17 cellular contexts compared by ENCODE assay signal in genomic region chr4:117983541-117984451, GRCh38. TPM values are rescaled to one million over a fixed set of nuclear protein-coding genes. Genes with fewer than 3 reads are reported as not detected.
DNase-seq lines count a peak whose midpoint lies in the region; ATAC-seq, FAIRE-seq and TF ChIP-seq lines count a peak whose summit lies in the region.
"Had no signal": no experiment of that assay in that cellular context is flagged by ENCODE, and none has a peak within 500 bp of the region (broad histone marks: within the 10 kb centered on the region; RNA-seq: fewer than 3 reads in every experiment).

No MANE protein-coding gene starts in this region.

- H3K4me3 ChIP-seq in K562 = no peak overlapping the region
- H3K4me3 ChIP-seq in smooth muscle cell = no peak overlapping the region
- no peak overlapping the region for H3K4me3 ChIP-seq in Karpas-422 (ENCODE audit: low read length)
- H3K4me3 ChIP-seq in foreskin fibroblast (ENCODE audit: low read depth in 1 of 2, low read length in 2 of 2) = no peak overlapping the region
- H3K4me3 ChIP-seq: pancreas, transverse colon had no signal

- no peak for TF ChIP-seq EP300 in K562 (IDR thresholded peaks at IDR 0.05; ENCODE audit: low read length)

- peak; percentile 16 to 45 for DNase-seq in NOMO-1 (lab: John Stamatoyannopoulos, UW; ENCODE audit: unreplicated experiment in 2 of 2)
- DNase-seq in NOMO-1 treated with dmso at 0.1 percent for 144 hours (lab: John Stamatoyannopoulos, UW; ENCODE audit: unreplicated experiment) = no peak
- DNase-seq in OCI-M1 (lab: John Stamatoyannopoulos, UW) = peak; percentile 90
- DNase-seq in K562 (ENCODE audit: extremely low read depth in 1 of 4, low spot score in 3 of 4) = no peak
- no peak for DNase-seq in smooth muscle cell (lab: John Stamatoyannopoulos, UW; ENCODE audit: unreplicated experiment)
- no peak for DNase-seq in C1 segment of cervical spinal cord (lab: John Stamatoyannopoulos, UW)
- DNase-seq in Karpas-422 = no peak
- no peak for DNase-seq in foreskin fibroblast
- DNase-seq: 8988T; activated CD4-positive, alpha-beta T cell treated with anti-CD3 and anti-CD28 coated beads, Interleukin-2, amount 10 ng/mL, durations not matched to agents 7 days and 5 days; activated gamma-delta T cell treated with Interleukin-2 at 50 U/mL for 16 hours; Caco-2; NCI-H1105; NCI-H774; pancreas; stimulated activated CD8-positive, alpha-beta memory T cell treated with anti-CD3 and anti-CD28 coated beads, Interleukin-4, amount 100 ng/mL, for 48 hours; transverse colon had no signal

- POLR2A ChIA-PET in K562 (lab: Yijun Ruan, JAX) = no interaction called here

- no peak for FAIRE-seq in K562 (lab: Jason Lieb, UNC)
- FAIRE-seq: pancreas had no signal

- CTCF ChIA-PET in K562 (lab: Yijun Ruan, JAX; ENCODE audit: low intra/inter-chr PET ratio) = no interaction called here

- H3F3A ChIP-seq in smooth muscle cell (ENCODE audit: low read depth) = no peaks in the 10 kb centered on the region

- intact Hi-C loops in K562 (cut with micrococcal nuclease) = no loop called here

- no peak for TF ChIP-seq CTCF in K562 (IDR thresholded peaks at IDR 0.05 in 2 of 3, conservative IDR thresholded peaks at IDR 0.05 in 1 of 3; ENCODE audit: insufficient read depth in 2 of 3, low read depth in 1 of 3, low read length in 3 of 3)
- no peak for TF ChIP-seq CTCF in smooth muscle cell (IDR thresholded peaks at IDR 0.05; ENCODE audit: borderline replicate concordance, insufficient read depth, poor library complexity, severe bottlenecking)
- TF ChIP-seq CTCF in foreskin fibroblast (IDR thresholded peaks at IDR 0.05; ENCODE audit: low read depth, low read length) = no peak

- no peak for ATAC-seq in K562
- ATAC-seq: pancreas had no signal

- BruUV-seq in K562 (replicated peaks; lab: Mats Ljungman, UMichigan) = no TSS peak

- H4K20me1 ChIP-seq in K562 (replicated peaks; ENCODE audit: control insufficient read depth, insufficient read depth, low read length) = no peaks in the 10 kb centered on the region
- no peaks in the 10 kb centered on the region for H4K20me1 ChIP-seq in smooth muscle cell (ENCODE audit: low read depth)
- H4K20me1 ChIP-seq in Karpas-422 (ENCODE audit: insufficient read depth, low read depth, low read length) = no peaks in the 10 kb centered on the region

- no peaks in the 10 kb centered on the region for H3K9me1 ChIP-seq in K562 (ENCODE audit: control insufficient read depth, insufficient read depth, low read length)

- H3K4me2 ChIP-seq in K562 (ENCODE audit: insufficient read depth, low read length) (no peak overlapping the region), smooth muscle cell (peak overlapping the region; percentile 20), Karpas-422 (ENCODE audit: low read depth, low read length, poor library complexity, severe bottlenecking) (no peak overlapping the region)

- H3K27ac ChIP-seq in K562 (ENCODE audit: extremely low read depth, low read depth, low read length) (no peak overlapping the region), smooth muscle cell (ENCODE audit: low read depth) (no peak overlapping the region), Karpas-422 (ENCODE audit: low read length) (no peak overlapping the region)
- H3K27ac ChIP-seq: pancreas, transverse colon had no signal

- H3K9me3 ChIP-seq in K562 (replicated peaks; ENCODE audit: control insufficient read depth, insufficient read depth, low read depth, low read length) (no peaks in the 10 kb centered on the region), smooth muscle cell (replicated peaks; ENCODE audit: low read depth) (no peaks in the 10 kb centered on the region), Karpas-422 (ENCODE audit: low read length) (no peaks in the 10 kb centered on the region)
- H3K9me3 ChIP-seq: Caco-2, pancreas, transverse colon had no signal

- in situ Hi-C loops in K562 (cut with MboI) = no loop called here

- TF ChIP-seq POLR2A in K562 (conservative IDR thresholded peaks at IDR 0.05) = no peak

- 3% methylated on average over 6 of the region's 6 CpGs for WGBS in K562 (ENCODE audit: insufficient coverage, low coverage, missing lambda C conversion rate)
- WGBS in smooth muscle cell (ENCODE audit: low lambda C conversion rate) = 57% methylated on average over 6 of the region's 6 CpGs

- H3K27me3 ChIP-seq in K562 (ENCODE audit: control insufficient read depth in 2 of 2, insufficient read depth in 2 of 2, low read length in 2 of 2) (no peaks in the 10 kb centered on the region), smooth muscle cell (ENCODE audit: low read depth) (no peaks in the 10 kb centered on the region), Karpas-422 (ENCODE audit: low read length) (no peaks in the 10 kb centered on the region)
- H3K27me3 ChIP-seq: pancreas, transverse colon had no signal

- TF ChIP-seq RAD21 in K562 (CRISPR knock-in tag; conservative IDR thresholded peaks at IDR 0.05 in 1 of 2, IDR thresholded peaks at IDR 0.05 in 1 of 2) = no peak

- H3K9ac ChIP-seq in K562 (ENCODE audit: insufficient read depth in 1 of 2, low read depth in 2 of 2, low read length in 2 of 2) (no peak overlapping the region), smooth muscle cell (ENCODE audit: low read depth) (no peak overlapping the region), Karpas-422 (ENCODE audit: low read length) (no peak overlapping the region)

- no peaks in the 10 kb centered on the region for H3K36me3 ChIP-seq in K562 (ENCODE audit: control insufficient read depth, insufficient read depth, low read length)
- H3K36me3 ChIP-seq in smooth muscle cell (ENCODE audit: low read depth) = no peaks in the 10 kb centered on the region
- H3K36me3 ChIP-seq in Karpas-422 (ENCODE audit: insufficient read depth, low read length) = no peaks in the 10 kb centered on the region
- H3K36me3 ChIP-seq: pancreas, transverse colon had no signal

- no peaks in the 10 kb centered on the region for H3K9me2 ChIP-seq in Karpas-422 (replicated peaks; ENCODE audit: insufficient read depth, low read length)

- H3K4me1 ChIP-seq in K562 (replicated peaks in 1 of 2; ENCODE audit: control insufficient read depth in 2 of 2, insufficient read depth in 2 of 2, low read length in 2 of 2) = no peaks in the 10 kb centered on the region
- no peaks in the 10 kb centered on the region for H3K4me1 ChIP-seq in smooth muscle cell (ENCODE audit: low read depth)
- no peaks in the 10 kb centered on the region for H3K4me1 ChIP-seq in Karpas-422 (ENCODE audit: low read length)
- H3K4me1 ChIP-seq: Caco-2, pancreas, transverse colon had no signal

- H3K79me2 ChIP-seq in K562 (ENCODE audit: control insufficient read depth, insufficient read depth, low read length) (no peaks in the 10 kb centered on the region), smooth muscle cell (ENCODE audit: low read depth) (no peaks in the 10 kb centered on the region), Karpas-422 (ENCODE audit: low read length) (no peaks in the 10 kb centered on the region)

- H2AFZ ChIP-seq in K562 (ENCODE audit: low read depth, low read length) = no peak overlapping the region
- H2AFZ ChIP-seq in smooth muscle cell (ENCODE audit: low read depth) = no peak overlapping the region
- H2AFZ ChIP-seq in Karpas-422 (ENCODE audit: low read length) = no peak overlapping the region

TF ChIP-seq in K562, 482 proteins besides CTCF, POLR2A, EP300 and RAD21:
- peak; percentile 57 for TF ChIP-seq GABPA (tag; conservative IDR thresholded peaks at IDR 0.05; ENCODE audit: low read depth)
- no peak for TF ChIP-seq COPS2 (conservative IDR thresholded peaks at IDR 0.05)

RNA-seq across cellular contexts. Expression of gene NDST3, which starts 50.5 kb away (rescaled TPM):
- not detected in 2 replicates for total RNA-seq in K562 (2011; cell fraction: chromatin; rRNA removed; ENCODE audit: low replicate concordance)
- not detected in 2 replicates for total RNA-seq in K562 (2011; cell fraction: nucleolus; rRNA removed)
- total RNA-seq in K562 (2011; cell fraction: nucleoplasm; rRNA removed) = not detected in 2 replicates
- total RNA-seq in K562 (2014; rRNA removed) = not detected in 2 replicates
- total RNA-seq in K562 (2014; rRNA removed; fragmentation: Illumina TruSeq; extraction: Trizol) = not detected in 2 replicates
- not detected in 2 replicates for total RNA-seq in K562 (2015; rRNA removed; fragmentation: Illumina TruSeq; extraction: Trizol)
- not detected in 2 replicates for total RNA-seq in K562 (2021)
- not detected in 2 replicates for polyA plus RNA-seq in K562 (2011; rRNA removed)
- not detected in 2 replicates for polyA plus RNA-seq in K562 (2011; cell fraction: cytosol; rRNA removed)
- polyA plus RNA-seq in K562 (2011; cell fraction: nucleus; rRNA removed) = not detected in 2 replicates
- polyA plus RNA-seq in K562 (2012) = not detected in 2 replicates
- not detected in 2 replicates for polyA plus RNA-seq in K562 (2014; fragmentation: Illumina TruSeq; extraction: Trizol)
- not detected for polyA plus RNA-seq in K562 (2014; fragmentation: Nextera tagmentation; extraction: Ambion mirVana)
- not detected in 2 replicates for polyA plus RNA-seq in K562 (2014; rRNA removed)
- polyA minus RNA-seq in K562 (2011; rRNA and poly(A)+ RNA removed) = not detected in 2 replicates
- not detected in 2 replicates for polyA minus RNA-seq in K562 (2011; cell fraction: cytosol; rRNA and poly(A)+ RNA removed)
- polyA minus RNA-seq in K562 (2011; cell fraction: nucleus; rRNA and poly(A)+ RNA removed) = not detected in 2 replicates
- total RNA-seq in smooth muscle cell = 0.09 and 0.13 TPM in 2 replicates
- 0.14 TPM in 1 of 2 replicates, not detected in the other for polyA plus RNA-seq in smooth muscle cell
- not detected in 2 replicates for total RNA-seq in Karpas-422 (2014; rRNA removed; shearing (Covaris generic); ENCODE audit: low replicate concordance)
- total RNA-seq: activated CD4-positive, alpha-beta T cell treated with anti-CD3 and anti-CD28 coated beads, Interleukin-2, amount 10 ng/mL, durations not matched to agents 7 days and 5 days; Caco-2; pancreas had no signal

Comparison
In these comparisons a context has a peak if more than half of its experiments do, and no peak if none do; other contexts are left out.
1. DNase-seq: peak in NOMO-1 (2 of 2) and OCI-M1 (single experiment); none in NOMO-1 treated with dmso at 0.1 percent for 144 hours (single experiment), K562 (0 of 4), smooth muscle cell (single experiment), C1 segment of cervical spinal cord (0 of 14), Karpas-422 (single experiment) and foreskin fibroblast (0 of 2).